8 cellular contexts compared by ENCODE assay signal in genomic region chr3:182795383-182795782, GRCh38. TPM values are rescaled to one million over a fixed set of nuclear protein-coding genes. Genes with fewer than 3 reads are reported as not detected.
DNase-seq lines count a peak whose midpoint lies in the region; ATAC-seq and TF ChIP-seq lines count a peak whose summit lies in the region.

No MANE protein-coding gene starts in this region.

- H2BK15ac ChIP-seq in mesendoderm (replicated peaks; ENCODE audit: low read depth), result no peak overlapping the region

- no peak overlapping the region for H2AK5ac ChIP-seq in mesendoderm (ENCODE audit: low read length)

- no peaks in the 10 kb centered on the region for H3K9me2 ChIP-seq in SU-DHL-6 (replicated peaks; ENCODE audit: insufficient read depth, low read length)

- no peak overlapping the region for H3K18ac ChIP-seq in mesendoderm (ENCODE audit: low read length)

- peaks cover 2% of the 10 kb centered on the region for H3K79me1 ChIP-seq in mesendoderm (ENCODE audit: low read length)

- TF ChIP-seq CTCF in heart right ventricle (IDR thresholded peaks at IDR 0.05) (no peak), SU-DHL-6 (IDR thresholded peaks at IDR 0.05; ENCODE audit: insufficient read depth, low read length, poor library complexity, severe bottlenecking) (no peak), neutrophil (IDR thresholded peaks at IDR 0.05) (no peak)

- peak overlapping the region; percentile 54 for H3K4me3 Mint-ChIP-seq in dendritic cell treated with granulocyte-macrophage colony-stimulating factor and Interleukin-4, amounts not matched to agents 40 ng/mL and 50 ng/mL, for 4 days

- H3K4me1 Mint-ChIP-seq in dendritic cell treated with granulocyte-macrophage colony-stimulating factor and Interleukin-4, amounts not matched to agents 40 ng/mL and 50 ng/mL, for 4 days (ENCODE audit: low read depth), result peaks cover 19% of the 10 kb centered on the region

- peak overlapping the region; percentile 93 for H3K9ac ChIP-seq in SU-DHL-6 (ENCODE audit: low read length)
- H3K9ac ChIP-seq in mesendoderm (ENCODE audit: low read length), result no peak overlapping the region

- H4K8ac ChIP-seq in mesendoderm (ENCODE audit: low read depth, low read length), result no peak overlapping the region

- peak overlapping the region; percentile 47 for H2AFZ ChIP-seq in SU-DHL-6 (ENCODE audit: low read depth, low read length, severe bottlenecking)

- H3K56ac ChIP-seq in mesendoderm (ENCODE audit: low read length), result no peak overlapping the region

- ATAC-seq in heart right ventricle, result no peak
- ATAC-seq in HG03135 (IDR thresholded peaks at IDR 0.05; ENCODE audit: unreplicated experiment), result peak; percentile 25

- peaks cover 0 to 5% (median 0%) of the 10 kb centered on the region in 9 donors for H3K36me3 ChIP-seq in heart right ventricle
- H3K36me3 ChIP-seq in SU-DHL-6 (ENCODE audit: low read length), result no peaks in the 10 kb centered on the region
- H3K36me3 ChIP-seq in neutrophil, result no peaks in the 10 kb centered on the region
- no peaks in the 10 kb centered on the region for H3K36me3 ChIP-seq in mesendoderm (ENCODE audit: control insufficient read depth, insufficient read depth, low read length)

- no peak overlapping the region for H3K23ac ChIP-seq in mesendoderm (ENCODE audit: low read length)

- intact Hi-C loops in heart right ventricle (cut with DNase I), result loop anchor here in 1 of 10 donors (5.0 kb wide), 1 partner anchor 42 kb away; no protein-coding TSS in a partner anchor
- intact Hi-C loops in cardiac septum (cut with DNase I), result no loop called here
- intact Hi-C loops in dendritic cell treated with granulocyte-macrophage colony-stimulating factor and Interleukin-4, amounts not matched to agents 40 ng/mL and 50 ng/mL, for 4 days (cut with micrococcal nuclease), result no loop called here

- H4K5ac ChIP-seq in mesendoderm (ENCODE audit: low read length), result no peak overlapping the region

- peaks cover 12% of the 10 kb centered on the region; the same call in 1 of the 2 replicates for H3F3A ChIP-seq in SU-DHL-6 (ENCODE audit: insufficient read depth)

- no peaks in the 10 kb centered on the region for H4K20me1 ChIP-seq in SU-DHL-6 (ENCODE audit: low read depth, low read length)

- no peaks in the 10 kb centered on the region for H3K27me3 Mint-ChIP-seq in dendritic cell treated with granulocyte-macrophage colony-stimulating factor and Interleukin-4, amounts not matched to agents 40 ng/mL and 50 ng/mL, for 4 days

- no peak for DNase-seq in heart right ventricle
- DNase-seq in cardiac septum (ENCODE audit: low spot score), result no peak
- no peak for DNase-seq in mesendoderm
- no peak for DNase-seq in NCI-H2227 (lab: John Stamatoyannopoulos, UW; ENCODE audit: unreplicated experiment)

- no peaks in the 10 kb centered on the region for H3K9me3 Mint-ChIP-seq in dendritic cell treated with granulocyte-macrophage colony-stimulating factor and Interleukin-4, amounts not matched to agents 40 ng/mL and 50 ng/mL, for 4 days

- H3K27ac ChIP-seq in heart right ventricle (peak overlapping the region in 6 of 10 donors; percentile 90 to 96 (median 92)), SU-DHL-6 (ENCODE audit: low read depth, low read length) (peak overlapping the region; percentile 84), neutrophil (peak overlapping the region; percentile 97), mesendoderm (ENCODE audit: low read depth, low read length) (no peak overlapping the region)

- peaks cover 0 to 49% (median 36%) of the 10 kb centered on the region in 9 donors for H3K4me1 ChIP-seq in heart right ventricle
- H3K4me1 ChIP-seq in neutrophil (ENCODE audit: control insufficient read depth in 1 of 2, insufficient read depth in 1 of 2, low read depth in 1 of 2, low read length in 1 of 2), result peaks cover 48 to 50% of the 10 kb centered on the region in 2 experiments
- H3K4me1 ChIP-seq in mesendoderm (ENCODE audit: control insufficient read depth, low read depth, low read length), result no peaks in the 10 kb centered on the region

- peaks cover 20% of the 10 kb centered on the region for H3K36me3 Mint-ChIP-seq in dendritic cell treated with granulocyte-macrophage colony-stimulating factor and Interleukin-4, amounts not matched to agents 40 ng/mL and 50 ng/mL, for 4 days (ENCODE audit: low read depth)

- H3K79me2 ChIP-seq in SU-DHL-6 (ENCODE audit: insufficient read depth, low read length), result peaks cover 65% of the 10 kb centered on the region
- H3K79me2 ChIP-seq in mesendoderm (ENCODE audit: control insufficient read depth, insufficient read depth, low read length), result no peaks in the 10 kb centered on the region

- H3K9me3 ChIP-seq in heart right ventricle (no peaks in the 10 kb centered on the region), SU-DHL-6 (ENCODE audit: insufficient read depth, low read length) (no peaks in the 10 kb centered on the region), neutrophil (no peaks in the 10 kb centered on the region)

- H3K4me3 ChIP-seq in heart right ventricle (peak overlapping the region in 7 of 10 donors; percentile 78 to 96 (median 90)), SU-DHL-6 (ENCODE audit: insufficient read depth, low read length, poor library complexity, severe bottlenecking) (peak overlapping the region; percentile 91), neutrophil (ENCODE audit: low read depth in 1 of 2, low read length in 1 of 2) (peak overlapping the region; percentile 80 to 98), mesendoderm (ENCODE audit: low read length) (no peak overlapping the region)

- peak overlapping the region; percentile 95 for H3K4me2 ChIP-seq in SU-DHL-6 (ENCODE audit: low read depth, low read length, poor library complexity, severe bottlenecking)
- no peak overlapping the region for H3K4me2 ChIP-seq in mesendoderm (ENCODE audit: low read length)

- WGBS in heart right ventricle, 2 donors, result 37 to 38% methylated on average over 3 of the region's 3 CpGs
- WGBS in mesendoderm (ENCODE audit: extremely low coverage, insufficient coverage, low lambda C conversion rate), result no CpG with 5 or more reads among the region's 3 CpGs

- no peaks in the 10 kb centered on the region for H3K27me3 ChIP-seq in heart right ventricle
- no peaks in the 10 kb centered on the region for H3K27me3 ChIP-seq in SU-DHL-6 (ENCODE audit: low read length)
- H3K27me3 ChIP-seq in neutrophil, result no peaks in the 10 kb centered on the region
- no peaks in the 10 kb centered on the region for H3K27me3 ChIP-seq in mesendoderm (ENCODE audit: insufficient read depth, low read length, poor library complexity)

- H3K4ac ChIP-seq in mesendoderm (ENCODE audit: low read depth, low read length), result no peak overlapping the region

- no peak overlapping the region for H2BK120ac ChIP-seq in mesendoderm (ENCODE audit: low read depth, low read length)

- no peak overlapping the region for H2BK5ac ChIP-seq in mesendoderm (ENCODE audit: low read length)

- peak overlapping the region; percentile 95 for H3K27ac Mint-ChIP-seq in dendritic cell treated with granulocyte-macrophage colony-stimulating factor and Interleukin-4, amounts not matched to agents 40 ng/mL and 50 ng/mL, for 4 days

RNA-seq across cellular contexts. Expression of gene ATP11B, which starts 2.1 kb away (rescaled TPM):
- total RNA-seq in heart right ventricle (10 to 100 TPM; 29.4 to 47.8 (median 38.1) TPM), cardiac septum (40.6 TPM)
- 1 to 10 TPM; 5.3 to 6.6 TPM for polyA plus RNA-seq in heart right ventricle
- polyA plus RNA-seq in mesendoderm (2013, experiment 1 of 2), result 12.0 TPM
- polyA plus RNA-seq in mesendoderm (2013, experiment 2 of 2), result 11.8 TPM
